In the genomic region with DNA sequence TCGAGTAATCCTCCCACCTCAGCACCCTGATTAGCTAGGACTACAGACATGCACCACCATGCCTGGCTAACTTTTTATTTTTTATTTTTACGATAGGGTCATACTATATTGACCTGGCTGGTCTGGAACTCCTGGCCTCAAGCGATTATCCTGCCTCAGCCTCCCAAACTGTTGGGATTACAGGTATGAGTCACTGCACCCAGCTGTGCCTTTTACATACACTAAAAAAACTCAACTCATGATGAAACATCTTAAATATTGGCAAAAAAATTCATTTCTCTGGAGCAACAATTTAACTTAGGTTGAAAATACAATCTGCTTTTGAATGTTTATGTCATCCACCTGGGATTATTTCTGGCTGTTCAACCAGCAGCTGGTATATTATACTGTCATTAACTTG, we compare ENCODE assay signal across 24 cellular contexts.
DNase-seq lines count a peak whose midpoint lies in the region; ATAC-seq lines count a peak whose summit lies in the region.
"Had no signal": no experiment of that assay in that cellular context is flagged by ENCODE, and none has a peak within 500 bp of the region (broad histone marks: within the 10 kb centered on the region; RNA-seq: fewer than 3 reads in every experiment).

No MANE protein-coding gene starts in this region.

- no peaks in the 10 kb centered on the region for H3K36me3 ChIP-seq in mesenchymal stem cell (ENCODE audit: control insufficient read depth in 1 of 2, insufficient read depth in 2 of 2, low read depth in 1 of 2, low read length in 2 of 2)
- H3K36me3 ChIP-seq: BLaER1 treated with 17β-estradiol and CSF1 and Interleukin-3, amounts not matched to agents 10 nM and 100 nM had no signal

- DNase-seq in EL (peak; percentile 55), LHCN-M2 (ENCODE audit: low read depth) (peak; percentile 17), NCI-H69 (lab: John Stamatoyannopoulos, UW) (peak; percentile 34), mesenchymal stem cell (no peak)
- DNase-seq in activated naive CD4-positive, alpha-beta T cell (lab: John Stamatoyannopoulos, UW) = no peak
- no peak for DNase-seq in stimulated activated CD4-positive, alpha-beta T cell treated with anti-CD3 and anti-CD28 coated beads, Interleukin-15, amount 100 ng/mL, for 24 hours
- DNase-seq: AML-193; CD4-positive, alpha-beta T cell; DMS79 treated with DMSO at 0.1 percent for 48 hours; H7; Kasumi-1; MM.1S; NCI-H446 treated with DMSO at 0.1 percent for 48 hours; NCI-H526; SHP77; T-cell had no signal

- ATAC-seq in GM18909 (IDR thresholded peaks at IDR 0.05; ENCODE audit: poor library complexity, unreplicated experiment) = no peak
- ATAC-seq: A549, HepG2, K562, Panc1, T-cell had no signal

- H3K9ac ChIP-seq in mesenchymal stem cell (ENCODE audit: low read length) = no peak overlapping the region
- H3K9ac ChIP-seq: BLaER1 treated with 17β-estradiol and CSF1 and Interleukin-3, amounts not matched to agents 10 nM and 100 nM; GM23248 had no signal

- no peak overlapping the region for H3K4ac ChIP-seq in mesenchymal stem cell (ENCODE audit: low read depth in 1 of 2, low read length in 2 of 2)

- H3K4me2 ChIP-seq in mesenchymal stem cell (ENCODE audit: low read length, poor library complexity, severe bottlenecking) = no peak overlapping the region
- H3K4me2 ChIP-seq: A549; BLaER1 treated with 17β-estradiol and CSF1 and Interleukin-3, amounts not matched to agents 10 nM and 100 nM had no signal

- H2BK120ac ChIP-seq in mesenchymal stem cell (ENCODE audit: low read depth, low read length) = no peak overlapping the region

- no peak overlapping the region for H3K4me3 ChIP-seq in mesenchymal stem cell (ENCODE audit: insufficient read depth in 1 of 2, low read depth in 1 of 2, low read length in 2 of 2)
- H3K4me3 ChIP-seq: A549; BLaER1 treated with 17β-estradiol and CSF1 and Interleukin-3, amounts not matched to agents 10 nM and 100 nM; GM23248; K562 had no signal

- H3K27me3 ChIP-seq in mesenchymal stem cell (ENCODE audit: control insufficient read depth in 1 of 2, insufficient read depth in 1 of 2, low read length in 2 of 2) = no peaks in the 10 kb centered on the region
- H3K27me3 ChIP-seq: BLaER1 treated with 17β-estradiol and CSF1 and Interleukin-3, amounts not matched to agents 10 nM and 100 nM had no signal

- no peak overlapping the region for H2BK5ac ChIP-seq in mesenchymal stem cell (ENCODE audit: low read depth, low read length, poor library complexity, severe bottlenecking)

- no peak overlapping the region for H3K14ac ChIP-seq in mesenchymal stem cell (ENCODE audit: low read length in 2 of 2)

- peak overlapping the region; percentile 44 for H2AK5ac ChIP-seq in mesenchymal stem cell (ENCODE audit: low read length, severe bottlenecking)

- H4K8ac ChIP-seq in mesenchymal stem cell (ENCODE audit: low read length) = no peak overlapping the region

- no peak overlapping the region for H4K91ac ChIP-seq in mesenchymal stem cell (ENCODE audit: low read length)

- H3K79me1 ChIP-seq in mesenchymal stem cell (replicated peaks; ENCODE audit: low read length, poor library complexity, severe bottlenecking) = peaks cover 2% of the 10 kb centered on the region

- H3K18ac ChIP-seq in mesenchymal stem cell (ENCODE audit: low read depth in 1 of 2, low read length in 2 of 2) = no peak overlapping the region

- no peaks in the 10 kb centered on the region for H3K4me1 ChIP-seq in mesenchymal stem cell (ENCODE audit: control insufficient read depth, insufficient read depth, low read depth, low read length)
- H3K4me1 ChIP-seq: A549; BLaER1 treated with 17β-estradiol and CSF1 and Interleukin-3, amounts not matched to agents 10 nM and 100 nM had no signal

- H3K27ac ChIP-seq in mesenchymal stem cell (ENCODE audit: low read length, poor library complexity, severe bottlenecking) = no peak overlapping the region
- H3K27ac ChIP-seq: A549; BLaER1 treated with 17β-estradiol and CSF1 and Interleukin-3, amounts not matched to agents 10 nM and 100 nM; RWPE1 had no signal

- no peak overlapping the region for H2AFZ ChIP-seq in mesenchymal stem cell (ENCODE audit: low read depth, low read length)
- H2AFZ ChIP-seq: GM23248 had no signal

- WGBS in mesenchymal stem cell = 82% methylated on average over 3 of the region's 3 CpGs

- H3K9me3 ChIP-seq in mesenchymal stem cell (ENCODE audit: control insufficient read depth, low read length) = no peaks in the 10 kb centered on the region
- H3K9me3 ChIP-seq: A549; BLaER1 treated with 17β-estradiol and CSF1 and Interleukin-3, amounts not matched to agents 10 nM and 100 nM had no signal

- H2BK12ac ChIP-seq in mesenchymal stem cell (ENCODE audit: low read length in 2 of 2) = no peak overlapping the region

- H2BK15ac ChIP-seq in mesenchymal stem cell (ENCODE audit: low read depth, poor library complexity, severe bottlenecking) = no peak overlapping the region

- H3K23ac ChIP-seq in mesenchymal stem cell (ENCODE audit: low read length in 2 of 2) = no peak overlapping the region

Comparison
In these comparisons a context has a peak if more than half of its experiments do, and no peak if none do; other contexts are left out.
1. DNase-seq: peak in EL (single experiment), LHCN-M2 (single experiment) and NCI-H69 (single experiment); none in mesenchymal stem cell (single experiment), activated naive CD4-positive, alpha-beta T cell (0 of 4) and stimulated activated CD4-positive, alpha-beta T cell treated with anti-CD3 and anti-CD28 coated beads, Interleukin-15, amount 100 ng/mL, for 24 hours (single experiment).